21 cellular contexts compared by ENCODE assay signal in the genomic region with DNA sequence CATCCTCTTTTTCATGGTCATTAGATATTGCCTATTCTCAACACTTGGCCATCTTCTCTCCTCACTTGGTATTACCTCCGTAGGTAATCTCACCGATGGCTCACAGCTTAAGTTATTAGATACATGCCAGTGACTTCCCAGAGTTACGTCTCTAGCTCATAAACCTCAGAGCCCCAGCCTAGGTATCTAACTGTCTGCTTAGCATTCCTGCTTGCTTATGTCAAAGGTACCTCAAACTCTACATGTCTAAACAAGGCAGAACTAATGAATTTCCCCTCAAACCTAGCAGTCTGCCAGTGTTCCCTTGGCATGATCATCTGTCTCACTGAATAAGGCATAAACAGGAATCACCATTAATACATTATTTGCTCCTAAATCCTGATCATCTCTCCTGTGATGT.
"Had no signal": no experiment of that assay in that cellular context is flagged by ENCODE, and none has a peak within 500 bp of the region (broad histone marks: within the 10 kb centered on the region; RNA-seq: fewer than 3 reads in every experiment).

No MANE protein-coding gene starts in this region.

- ATAC-seq: effector memory CD8-positive, alpha-beta T cell; heart left ventricle; left lobe of liver; mucosa of descending colon; naive thymus-derived CD8-positive, alpha-beta T cell; right lobe of liver; stimulated activated memory B cell treated with anti-CD40 and anti-IgM and Interleukin-4, amounts not matched to agents 10 μg/mL and 1 μg/mL and 100 μg/mL, for 72 hours; upper lobe of right lung had no signal

- H3K4me3 Mint-ChIP-seq: effector memory CD8-positive, alpha-beta T cell; naive thymus-derived CD8-positive, alpha-beta T cell; stimulated activated memory B cell treated with anti-CD40 and anti-IgM and Interleukin-4, amounts not matched to agents 10 μg/mL and 1 μg/mL and 100 μg/mL, for 72 hours; stimulated activated naive CD8-positive, alpha-beta T cell treated with anti-CD3 and anti-CD28 coated beads, Interleukin-15, Interleukin-2, amounts not matched to agents 100 ng/mL and 50 ng/mL, for 24 hours had no signal

- H3K4me1 ChIP-seq: right lobe of liver, spleen, testis, tibial nerve, upper lobe of right lung, vagina had no signal

- H3K27ac ChIP-seq: heart left ventricle, ovary, right lobe of liver, spleen, testis, tibial nerve, upper lobe of right lung, vagina had no signal

- H3K27me3 Mint-ChIP-seq: stimulated activated memory B cell treated with anti-CD40 and anti-IgM and Interleukin-4, amounts not matched to agents 10 μg/mL and 1 μg/mL and 100 μg/mL, for 72 hours; stimulated activated naive CD8-positive, alpha-beta T cell treated with anti-CD3 and anti-CD28 coated beads, Interleukin-15, Interleukin-2, amounts not matched to agents 100 ng/mL and 50 ng/mL, for 24 hours had no signal

- DNase-seq: effector memory CD8-positive, alpha-beta T cell; erythroblast; heart left ventricle; hippocampal formation; kidney glomerular epithelial cell; mucosa of descending colon; naive thymus-derived CD8-positive, alpha-beta T cell; ovary; right lobe of liver; spleen; stimulated activated CD4-positive, alpha-beta T cell treated with anti-CD3 and anti-CD28 coated beads, Interleukin-15, amount 100 ng/mL, for 24 hours; stimulated activated CD4-positive, alpha-beta T cell treated with anti-CD3 and anti-CD28 coated beads, Interleukin-1b, Interleukin-23, amount 100 ng/mL, for 48 hours; stimulated activated CD4-positive, alpha-beta T cell treated with anti-CD3 and anti-CD28 coated beads, Interleukin-4, amount 100 ng/mL, for 24 hours; testis; upper lobe of right lung had no signal

- H3K9me3 ChIP-seq: heart left ventricle, mucosa of descending colon, ovary, right lobe of liver, spleen, testis, tibial nerve, upper lobe of right lung, vagina had no signal

- FAIRE-seq: frontal cortex had no signal

- H3K9me3 Mint-ChIP-seq: effector memory CD8-positive, alpha-beta T cell; stimulated activated memory B cell treated with anti-CD40 and anti-IgM and Interleukin-4, amounts not matched to agents 10 μg/mL and 1 μg/mL and 100 μg/mL, for 72 hours; stimulated activated naive CD8-positive, alpha-beta T cell treated with anti-CD3 and anti-CD28 coated beads, Interleukin-15, Interleukin-2, amounts not matched to agents 100 ng/mL and 50 ng/mL, for 24 hours had no signal

- H3K4me1 Mint-ChIP-seq: naive thymus-derived CD8-positive, alpha-beta T cell; stimulated activated memory B cell treated with anti-CD40 and anti-IgM and Interleukin-4, amounts not matched to agents 10 μg/mL and 1 μg/mL and 100 μg/mL, for 72 hours had no signal

- H3K27me3 ChIP-seq: heart left ventricle, ovary, right lobe of liver, spleen, testis, tibial nerve, upper lobe of right lung, vagina had no signal

- H3K36me3 Mint-ChIP-seq: stimulated activated memory B cell treated with anti-CD40 and anti-IgM and Interleukin-4, amounts not matched to agents 10 μg/mL and 1 μg/mL and 100 μg/mL, for 72 hours had no signal

- H3K4me3 ChIP-seq: heart left ventricle, mucosa of descending colon, ovary, right lobe of liver, spleen, testis, tibial nerve, upper lobe of right lung, vagina had no signal

- H3K36me3 ChIP-seq: heart left ventricle, ovary, right lobe of liver, spleen, tibial nerve, upper lobe of right lung, vagina had no signal

- H3K27ac Mint-ChIP-seq: effector memory CD8-positive, alpha-beta T cell; naive thymus-derived CD8-positive, alpha-beta T cell; stimulated activated memory B cell treated with anti-CD40 and anti-IgM and Interleukin-4, amounts not matched to agents 10 μg/mL and 1 μg/mL and 100 μg/mL, for 72 hours; stimulated activated naive CD8-positive, alpha-beta T cell treated with anti-CD3 and anti-CD28 coated beads, Interleukin-15, Interleukin-2, amounts not matched to agents 100 ng/mL and 50 ng/mL, for 24 hours had no signal
